ENCODE assay signal across 1 cellular context in the genomic region with DNA sequence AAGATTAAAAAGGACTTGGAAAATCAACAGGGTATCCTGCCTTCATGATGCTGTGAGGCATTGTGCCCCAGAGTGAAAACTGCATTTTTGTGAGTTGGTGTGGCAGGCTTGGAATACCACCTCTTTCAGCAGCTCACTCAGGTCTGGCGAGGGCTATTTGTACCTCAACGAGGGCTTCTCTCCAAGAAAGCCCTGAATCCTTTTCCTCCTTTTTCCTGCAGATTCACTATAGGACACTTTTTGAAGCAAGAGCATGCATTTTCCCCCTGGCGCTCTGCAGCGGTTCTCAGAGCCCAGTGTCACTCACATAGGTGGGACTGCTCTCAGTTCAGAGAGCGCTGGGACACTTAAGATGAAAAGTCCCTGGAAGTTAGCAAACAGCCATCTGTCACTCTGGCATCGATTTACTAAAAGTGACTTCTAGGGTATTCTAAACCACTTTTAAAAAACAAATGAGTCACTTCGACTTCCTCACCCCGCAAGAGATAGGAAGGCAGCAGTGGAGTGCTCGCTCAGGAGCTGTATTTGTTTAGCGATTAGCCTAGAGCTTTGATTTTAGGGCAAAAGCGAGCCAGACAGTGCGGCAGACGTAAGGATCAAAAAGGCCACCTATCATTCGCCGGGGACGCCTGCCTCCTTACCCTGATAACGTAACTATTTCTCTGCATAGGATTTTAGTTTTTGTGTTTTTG.
A peak's percentile ranks its signal among the peaks of the same experiment; 100 is the strongest.
TF ChIP-seq lines count a peak whose summit lies in the region.

No MANE protein-coding gene starts in this region.

TF ChIP-seq in HepG2, 621 proteins besides CTCF, POLR2A, EP300 and RAD21 (continued from another document and continues in another):
- TF ChIP-seq, protein P1, sequence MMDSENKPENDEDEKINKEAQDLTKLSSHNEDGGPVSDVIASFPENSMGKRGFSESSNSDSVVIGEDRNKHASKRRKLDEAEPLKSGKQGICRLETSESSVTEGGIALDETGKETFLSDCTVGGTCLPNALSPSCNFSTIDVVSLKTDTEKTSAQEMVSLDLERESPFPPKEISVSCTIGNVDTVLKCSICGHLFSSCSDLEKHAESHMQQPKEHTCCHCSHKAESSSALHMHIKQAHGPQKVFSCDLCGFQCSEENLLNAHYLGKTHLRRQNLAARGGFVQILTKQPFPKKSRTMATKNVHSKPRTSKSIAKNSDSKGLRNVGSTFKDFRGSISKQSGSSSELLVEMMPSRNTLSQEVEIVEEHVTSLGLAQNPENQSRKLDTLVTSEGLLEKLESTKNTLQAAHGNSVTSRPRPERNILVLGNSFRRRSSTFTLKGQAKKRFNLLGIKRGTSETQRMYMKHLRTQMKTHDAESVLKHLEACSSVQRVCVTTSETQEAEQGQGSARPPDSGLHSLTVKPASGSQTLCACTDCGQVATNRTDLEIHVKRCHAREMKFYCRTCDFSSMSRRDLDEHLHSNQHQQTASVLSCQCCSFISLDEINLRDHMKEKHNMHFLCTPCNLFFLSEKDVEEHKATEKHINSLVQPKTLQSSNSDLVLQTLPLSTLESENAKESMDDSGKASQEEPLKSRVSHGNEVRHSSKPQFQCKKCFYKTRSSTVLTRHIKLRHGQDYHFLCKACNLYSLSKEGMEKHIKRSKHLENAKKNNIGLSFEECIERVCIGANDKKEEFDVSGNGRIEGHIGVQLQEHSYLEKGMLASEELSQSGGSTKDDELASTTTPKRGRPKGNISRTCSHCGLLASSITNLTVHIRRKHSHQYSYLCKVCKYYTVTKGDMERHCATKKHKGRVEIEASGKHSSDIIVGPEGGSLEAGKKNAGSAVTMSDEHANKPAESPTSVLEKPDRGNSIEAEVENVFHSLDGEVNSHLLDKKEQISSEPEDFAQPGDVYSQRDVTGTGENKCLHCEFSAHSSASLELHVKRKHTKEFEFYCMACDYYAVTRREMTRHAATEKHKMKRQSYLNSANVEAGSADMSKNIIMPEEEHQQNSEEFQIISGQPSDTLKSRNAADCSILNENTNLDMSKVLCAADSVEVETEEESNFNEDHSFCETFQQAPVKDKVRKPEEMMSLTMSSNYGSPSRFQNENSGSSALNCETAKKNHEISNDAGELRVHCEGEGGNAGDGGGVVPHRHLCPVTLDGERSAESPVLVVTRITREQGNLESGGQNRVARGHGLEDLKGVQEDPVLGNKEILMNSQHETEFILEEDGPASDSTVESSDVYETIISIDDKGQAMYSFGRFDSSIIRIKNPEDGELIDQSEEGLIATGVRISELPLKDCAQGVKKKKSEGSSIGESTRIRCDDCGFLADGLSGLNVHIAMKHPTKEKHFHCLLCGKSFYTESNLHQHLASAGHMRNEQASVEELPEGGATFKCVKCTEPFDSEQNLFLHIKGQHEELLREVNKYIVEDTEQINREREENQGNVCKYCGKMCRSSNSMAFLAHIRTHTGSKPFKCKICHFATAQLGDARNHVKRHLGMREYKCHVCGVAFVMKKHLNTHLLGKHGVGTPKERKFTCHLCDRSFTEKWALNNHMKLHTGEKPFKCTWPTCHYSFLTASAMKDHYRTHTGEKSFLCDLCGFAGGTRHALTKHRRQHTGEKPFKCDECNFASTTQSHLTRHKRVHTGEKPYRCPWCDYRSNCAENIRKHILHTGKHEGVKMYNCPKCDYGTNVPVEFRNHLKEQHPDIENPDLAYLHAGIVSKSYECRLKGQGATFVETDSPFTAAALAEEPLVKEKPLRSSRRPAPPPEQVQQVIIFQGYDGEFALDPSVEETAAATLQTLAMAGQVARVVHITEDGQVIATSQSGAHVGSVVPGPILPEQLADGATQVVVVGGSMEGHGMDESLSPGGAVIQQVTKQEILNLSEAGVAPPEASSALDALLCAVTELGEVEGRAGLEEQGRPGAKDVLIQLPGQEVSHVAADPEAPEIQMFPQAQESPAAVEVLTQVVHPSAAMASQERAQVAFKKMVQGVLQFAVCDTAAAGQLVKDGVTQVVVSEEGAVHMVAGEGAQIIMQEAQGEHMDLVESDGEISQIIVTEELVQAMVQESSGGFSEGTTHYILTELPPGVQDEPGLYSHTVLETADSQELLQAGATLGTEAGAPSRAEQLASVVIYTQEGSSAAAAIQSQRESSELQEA (CRISPR knock-in tag; IDR thresholded peaks at IDR 0.05; ENCODE audit: not compliant biosample characterization): no peak
- TF ChIP-seq TAF15 (IDR thresholded peaks at IDR 0.05; ENCODE audit: low read depth, low read length, poor library complexity, severe bottlenecking) (no peak), JDP2 (CRISPR knock-in tag; IDR thresholded peaks at IDR 0.05; ENCODE audit: borderline replicate concordance) (no peak), NBN (conservative IDR thresholded peaks at IDR 0.05) (no peak), ZFY (CRISPR knock-in tag; IDR thresholded peaks at IDR 0.05) (no peak), ZNF230 (CRISPR knock-in tag; IDR thresholded peaks at IDR 0.05) (0 out of 2 replicates have a peak, but pooled peaks have one; percentile 18), ZFP36L2 (CRISPR knock-in tag; IDR thresholded peaks at IDR 0.05) (no peak), SMARCC2 (IDR thresholded peaks at IDR 0.05) (no peak), NKX3-1 (CRISPR knock-in tag; IDR thresholded peaks at IDR 0.05) (peak; percentile 84), KDM2A (CRISPR knock-in tag; IDR thresholded peaks at IDR 0.05; ENCODE audit: borderline replicate concordance, low read depth) (0 out of 2 replicates have a peak, but pooled peaks have one; percentile 14), ZNF557 (CRISPR knock-in tag; IDR thresholded peaks at IDR 0.05) (no peak), ZC3H4 (CRISPR knock-in tag; IDR thresholded peaks at IDR 0.05; ENCODE audit: borderline replicate concordance) (no peak), ZNF274 (CRISPR knock-in tag; IDR thresholded peaks at IDR 0.05) (no peak), MIXL1 (CRISPR knock-in tag; IDR thresholded peaks at IDR 0.05) (peak; percentile 75), HHEX (CRISPR knock-in tag; IDR thresholded peaks at IDR 0.05) (peak; percentile 77), ZNF205 (CRISPR knock-in tag; IDR thresholded peaks at IDR 0.05) (peak; percentile 82), HNRNPL (IDR thresholded peaks at IDR 0.05; ENCODE audit: low read depth, low read length) (no peak), FOXC1 (CRISPR knock-in tag; IDR thresholded peaks at IDR 0.05; ENCODE audit: borderline replicate concordance) (peak; percentile 22; the same call in 1 of the 2 replicates), HNRNPH1 (optimal IDR thresholded peaks at IDR 0.05; ENCODE audit: low read depth, low read length) (no peak)
- TF ChIP-seq, protein P2, sequence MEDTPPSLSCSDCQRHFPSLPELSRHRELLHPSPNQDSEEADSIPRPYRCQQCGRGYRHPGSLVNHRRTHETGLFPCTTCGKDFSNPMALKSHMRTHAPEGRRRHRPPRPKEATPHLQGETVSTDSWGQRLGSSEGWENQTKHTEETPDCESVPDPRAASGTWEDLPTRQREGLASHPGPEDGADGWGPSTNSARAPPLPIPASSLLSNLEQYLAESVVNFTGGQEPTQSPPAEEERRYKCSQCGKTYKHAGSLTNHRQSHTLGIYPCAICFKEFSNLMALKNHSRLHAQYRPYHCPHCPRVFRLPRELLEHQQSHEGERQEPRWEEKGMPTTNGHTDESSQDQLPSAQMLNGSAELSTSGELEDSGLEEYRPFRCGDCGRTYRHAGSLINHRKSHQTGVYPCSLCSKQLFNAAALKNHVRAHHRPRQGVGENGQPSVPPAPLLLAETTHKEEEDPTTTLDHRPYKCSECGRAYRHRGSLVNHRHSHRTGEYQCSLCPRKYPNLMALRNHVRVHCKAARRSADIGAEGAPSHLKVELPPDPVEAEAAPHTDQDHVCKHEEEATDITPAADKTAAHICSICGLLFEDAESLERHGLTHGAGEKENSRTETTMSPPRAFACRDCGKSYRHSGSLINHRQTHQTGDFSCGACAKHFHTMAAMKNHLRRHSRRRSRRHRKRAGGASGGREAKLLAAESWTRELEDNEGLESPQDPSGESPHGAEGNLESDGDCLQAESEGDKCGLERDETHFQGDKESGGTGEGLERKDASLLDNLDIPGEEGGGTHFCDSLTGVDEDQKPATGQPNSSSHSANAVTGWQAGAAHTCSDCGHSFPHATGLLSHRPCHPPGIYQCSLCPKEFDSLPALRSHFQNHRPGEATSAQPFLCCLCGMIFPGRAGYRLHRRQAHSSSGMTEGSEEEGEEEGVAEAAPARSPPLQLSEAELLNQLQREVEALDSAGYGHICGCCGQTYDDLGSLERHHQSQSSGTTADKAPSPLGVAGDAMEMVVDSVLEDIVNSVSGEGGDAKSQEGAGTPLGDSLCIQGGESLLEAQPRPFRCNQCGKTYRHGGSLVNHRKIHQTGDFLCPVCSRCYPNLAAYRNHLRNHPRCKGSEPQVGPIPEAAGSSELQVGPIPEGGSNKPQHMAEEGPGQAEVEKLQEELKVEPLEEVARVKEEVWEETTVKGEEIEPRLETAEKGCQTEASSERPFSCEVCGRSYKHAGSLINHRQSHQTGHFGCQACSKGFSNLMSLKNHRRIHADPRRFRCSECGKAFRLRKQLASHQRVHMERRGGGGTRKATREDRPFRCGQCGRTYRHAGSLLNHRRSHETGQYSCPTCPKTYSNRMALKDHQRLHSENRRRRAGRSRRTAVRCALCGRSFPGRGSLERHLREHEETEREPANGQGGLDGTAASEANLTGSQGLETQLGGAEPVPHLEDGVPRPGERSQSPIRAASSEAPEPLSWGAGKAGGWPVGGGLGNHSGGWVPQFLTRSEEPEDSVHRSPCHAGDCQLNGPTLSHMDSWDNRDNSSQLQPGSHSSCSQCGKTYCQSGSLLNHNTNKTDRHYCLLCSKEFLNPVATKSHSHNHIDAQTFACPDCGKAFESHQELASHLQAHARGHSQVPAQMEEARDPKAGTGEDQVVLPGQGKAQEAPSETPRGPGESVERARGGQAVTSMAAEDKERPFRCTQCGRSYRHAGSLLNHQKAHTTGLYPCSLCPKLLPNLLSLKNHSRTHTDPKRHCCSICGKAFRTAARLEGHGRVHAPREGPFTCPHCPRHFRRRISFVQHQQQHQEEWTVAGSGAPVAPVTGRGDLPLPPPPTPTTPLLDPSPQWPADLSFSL (CRISPR knock-in tag; IDR thresholded peaks at IDR 0.05): no peak
- TF ChIP-seq, protein P3, sequence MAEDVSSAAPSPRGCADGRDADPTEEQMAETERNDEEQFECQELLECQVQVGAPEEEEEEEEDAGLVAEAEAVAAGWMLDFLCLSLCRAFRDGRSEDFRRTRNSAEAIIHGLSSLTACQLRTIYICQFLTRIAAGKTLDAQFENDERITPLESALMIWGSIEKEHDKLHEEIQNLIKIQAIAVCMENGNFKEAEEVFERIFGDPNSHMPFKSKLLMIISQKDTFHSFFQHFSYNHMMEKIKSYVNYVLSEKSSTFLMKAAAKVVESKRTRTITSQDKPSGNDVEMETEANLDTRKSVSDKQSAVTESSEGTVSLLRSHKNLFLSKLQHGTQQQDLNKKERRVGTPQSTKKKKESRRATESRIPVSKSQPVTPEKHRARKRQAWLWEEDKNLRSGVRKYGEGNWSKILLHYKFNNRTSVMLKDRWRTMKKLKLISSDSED (CRISPR knock-in tag; IDR thresholded peaks at IDR 0.05): no peak
- TF ChIP-seq, protein P4, sequence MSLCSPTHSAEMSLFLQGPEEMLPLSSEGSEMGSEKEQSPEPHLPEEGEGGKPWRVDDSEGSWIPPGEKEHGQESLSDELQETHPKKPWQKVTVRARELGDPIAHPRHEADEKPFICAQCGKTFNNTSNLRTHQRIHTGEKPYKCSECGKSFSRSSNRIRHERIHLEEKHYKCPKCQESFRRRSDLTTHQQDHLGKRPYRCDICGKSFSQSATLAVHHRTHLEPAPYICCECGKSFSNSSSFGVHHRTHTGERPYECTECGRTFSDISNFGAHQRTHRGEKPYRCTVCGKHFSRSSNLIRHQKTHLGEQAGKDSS (CRISPR knock-in tag; IDR thresholded peaks at IDR 0.05; ENCODE audit: borderline replicate concordance, low read depth): no peak
- TF ChIP-seq, protein P5, sequence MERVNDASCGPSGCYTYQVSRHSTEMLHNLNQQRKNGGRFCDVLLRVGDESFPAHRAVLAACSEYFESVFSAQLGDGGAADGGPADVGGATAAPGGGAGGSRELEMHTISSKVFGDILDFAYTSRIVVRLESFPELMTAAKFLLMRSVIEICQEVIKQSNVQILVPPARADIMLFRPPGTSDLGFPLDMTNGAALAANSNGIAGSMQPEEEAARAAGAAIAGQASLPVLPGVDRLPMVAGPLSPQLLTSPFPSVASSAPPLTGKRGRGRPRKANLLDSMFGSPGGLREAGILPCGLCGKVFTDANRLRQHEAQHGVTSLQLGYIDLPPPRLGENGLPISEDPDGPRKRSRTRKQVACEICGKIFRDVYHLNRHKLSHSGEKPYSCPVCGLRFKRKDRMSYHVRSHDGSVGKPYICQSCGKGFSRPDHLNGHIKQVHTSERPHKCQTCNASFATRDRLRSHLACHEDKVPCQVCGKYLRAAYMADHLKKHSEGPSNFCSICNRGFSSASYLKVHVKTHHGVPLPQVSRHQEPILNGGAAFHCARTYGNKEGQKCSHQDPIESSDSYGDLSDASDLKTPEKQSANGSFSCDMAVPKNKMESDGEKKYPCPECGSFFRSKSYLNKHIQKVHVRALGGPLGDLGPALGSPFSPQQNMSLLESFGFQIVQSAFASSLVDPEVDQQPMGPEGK (CRISPR knock-in tag; IDR thresholded peaks at IDR 0.05): peak; percentile 59
- TF ChIP-seq, protein P6, sequence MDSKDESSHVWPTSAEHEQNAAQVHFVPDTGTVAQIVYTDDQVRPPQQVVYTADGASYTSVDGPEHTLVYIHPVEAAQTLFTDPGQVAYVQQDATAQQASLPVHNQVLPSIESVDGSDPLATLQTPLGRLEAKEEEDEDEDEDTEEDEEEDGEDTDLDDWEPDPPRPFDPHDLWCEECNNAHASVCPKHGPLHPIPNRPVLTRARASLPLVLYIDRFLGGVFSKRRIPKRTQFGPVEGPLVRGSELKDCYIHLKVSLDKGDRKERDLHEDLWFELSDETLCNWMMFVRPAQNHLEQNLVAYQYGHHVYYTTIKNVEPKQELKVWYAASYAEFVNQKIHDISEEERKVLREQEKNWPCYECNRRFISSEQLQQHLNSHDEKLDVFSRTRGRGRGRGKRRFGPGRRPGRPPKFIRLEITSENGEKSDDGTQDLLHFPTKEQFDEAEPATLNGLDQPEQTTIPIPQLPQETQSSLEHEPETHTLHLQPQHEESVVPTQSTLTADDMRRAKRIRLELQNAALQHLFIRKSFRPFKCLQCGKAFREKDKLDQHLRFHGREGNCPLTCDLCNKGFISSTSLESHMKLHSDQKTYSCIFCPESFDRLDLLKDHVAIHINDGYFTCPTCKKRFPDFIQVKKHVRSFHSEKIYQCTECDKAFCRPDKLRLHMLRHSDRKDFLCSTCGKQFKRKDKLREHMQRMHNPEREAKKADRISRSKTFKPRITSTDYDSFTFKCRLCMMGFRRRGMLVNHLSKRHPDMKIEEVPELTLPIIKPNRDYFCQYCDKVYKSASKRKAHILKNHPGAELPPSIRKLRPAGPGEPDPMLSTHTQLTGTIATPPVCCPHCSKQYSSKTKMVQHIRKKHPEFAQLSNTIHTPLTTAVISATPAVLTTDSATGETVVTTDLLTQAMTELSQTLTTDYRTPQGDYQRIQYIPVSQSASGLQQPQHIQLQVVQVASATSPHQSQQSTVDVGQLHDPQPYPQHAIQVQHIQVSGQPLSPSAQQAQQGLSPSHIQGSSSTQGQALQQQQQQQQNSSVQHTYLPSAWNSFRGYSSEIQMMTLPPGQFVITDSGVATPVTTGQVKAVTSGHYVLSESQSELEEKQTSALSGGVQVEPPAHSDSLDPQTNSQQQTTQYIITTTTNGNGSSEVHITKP (CRISPR knock-in tag; IDR thresholded peaks at IDR 0.05; ENCODE audit: low read depth): 0 out of 2 replicates have a peak, but pooled peaks have one; percentile 59
